ENCODE assay signal across 8 cellular contexts in the genomic region with DNA sequence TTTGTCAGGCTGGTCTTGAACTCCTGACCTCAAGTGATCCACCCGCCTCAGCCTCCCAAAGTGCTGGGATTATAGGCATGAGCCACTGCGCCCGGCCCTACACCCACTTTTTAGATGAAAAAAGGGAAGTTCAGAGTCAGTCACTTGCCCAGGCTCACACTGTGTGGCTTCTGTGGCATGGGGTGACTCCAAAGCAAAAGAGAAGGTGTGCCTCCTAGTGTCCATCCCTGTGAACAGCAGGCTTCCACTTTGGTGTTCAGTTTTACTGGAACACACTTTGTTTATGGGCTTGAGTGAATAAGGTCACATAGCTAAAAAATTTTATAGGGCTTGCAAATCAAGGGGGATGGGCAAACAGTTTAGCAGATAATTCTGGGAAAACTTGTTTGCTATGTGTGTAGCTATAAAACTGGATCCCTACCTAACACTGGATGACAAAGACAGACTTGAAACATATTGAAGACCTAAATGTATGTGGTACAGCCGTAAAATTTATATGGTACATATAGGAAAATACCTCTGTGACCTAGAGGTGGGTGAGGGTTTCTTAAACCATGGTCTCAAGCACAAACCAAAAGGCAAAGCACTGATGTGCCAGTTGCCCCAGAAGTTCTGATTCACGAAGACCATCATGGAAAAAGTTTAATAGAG. TPM values are rescaled to one million over a fixed set of nuclear protein-coding genes. Genes with fewer than 3 reads are reported as not detected.
DNase-seq lines count a peak whose midpoint lies in the region; ATAC-seq and TF ChIP-seq lines count a peak whose summit lies in the region.

No MANE protein-coding gene starts in this region.

- H2BK15ac ChIP-seq in neuronal stem cell (ENCODE audit: low read length), result no peak overlapping the region

- H3K27me3 ChIP-seq in right atrium auricular region (no peaks in the 10 kb centered on the region), neuronal stem cell (ENCODE audit: control insufficient read depth in 3 of 3, insufficient read depth in 3 of 3, low read depth in 1 of 3, low read length in 3 of 3) (no peaks in the 10 kb centered on the region)

- no peaks in the 10 kb centered on the region for H3K9me3 Mint-ChIP-seq in activated naive CD4-positive, alpha-beta T cell treated with anti-CD3 and anti-CD28 coated beads, Interleukin-2, amount 50 U/mL, for 72 hours

- H3K36me3 ChIP-seq in right atrium auricular region (peaks cover 20% of the 10 kb centered on the region), neuronal stem cell (replicated peaks in 1 of 2; ENCODE audit: control insufficient read depth in 2 of 2, insufficient read depth in 2 of 2, low read length in 2 of 2) (peaks cover 2 to 10% of the 10 kb centered on the region in 2 donors)

- peaks cover 0 to 12% of the 10 kb centered on the region in 2 donors for H3K9me3 ChIP-seq in right atrium auricular region
- peaks cover 4 to 12% of the 10 kb centered on the region in 2 donors for H3K9me3 ChIP-seq in neuronal stem cell (replicated peaks in 1 of 2; ENCODE audit: control insufficient read depth in 2 of 2, insufficient read depth in 1 of 2, low read depth in 1 of 2, low read length in 2 of 2)

- TF ChIP-seq CTCF in right atrium auricular region (IDR thresholded peaks at IDR 0.05), result peak; percentile 73 to 82

- no peak overlapping the region for H2AK5ac ChIP-seq in neuronal stem cell (ENCODE audit: low read depth, low read length)

- peak; percentile 66 for ATAC-seq in GM19438 (IDR thresholded peaks at IDR 0.05; ENCODE audit: low read depth, unreplicated experiment)
- ATAC-seq in activated naive CD4-positive, alpha-beta T cell treated with anti-CD3 and anti-CD28 coated beads, Interleukin-2, amount 50 U/mL, for 72 hours, result peak; percentile 74 to 88

- no peak overlapping the region for H3K4me3 ChIP-seq in Jurkat, Clone E6-1 (ENCODE audit: low read length)
- H3K4me3 ChIP-seq in right atrium auricular region (no peak overlapping the region), neuronal stem cell (ENCODE audit: low read length in 2 of 2) (no peak overlapping the region)

- H3K9ac ChIP-seq in neuronal stem cell (ENCODE audit: low read depth, low read length, poor library complexity), result no peak overlapping the region

- H3K4me2 ChIP-seq in neuronal stem cell (ENCODE audit: insufficient read depth, low read length, poor library complexity, severe bottlenecking), result no peak overlapping the region

- no peak overlapping the region for H3K23ac ChIP-seq in neuronal stem cell (ENCODE audit: low read depth, low read length, poor library complexity)

- no peak overlapping the region for H3K27ac ChIP-seq in right atrium auricular region
- no peak overlapping the region for H3K27ac ChIP-seq in neuronal stem cell (replicated peaks; ENCODE audit: low read length)

- no peak overlapping the region for H3K4ac ChIP-seq in neuronal stem cell (ENCODE audit: low read length)

- no peak overlapping the region for H2BK120ac ChIP-seq in neuronal stem cell (ENCODE audit: low read depth, low read length)

- H3K79me1 ChIP-seq in neuronal stem cell (ENCODE audit: low read depth, low read length), result no peaks in the 10 kb centered on the region

- no peak overlapping the region for H3K14ac ChIP-seq in neuronal stem cell (ENCODE audit: low read length)

- no peak overlapping the region for H2AFZ ChIP-seq in neuronal stem cell (ENCODE audit: low read length)

- no peak overlapping the region for H4K8ac ChIP-seq in neuronal stem cell (ENCODE audit: low read depth, low read length)

- no peak overlapping the region for H2BK5ac ChIP-seq in neuronal stem cell (ENCODE audit: low read length)

- H3K18ac ChIP-seq in neuronal stem cell (ENCODE audit: low read length), result no peak overlapping the region

- no CpG with 5 or more reads among the region's 5 CpGs for WGBS in neuronal stem cell (ENCODE audit: extremely low coverage in 2 of 2, insufficient read length in 2 of 2, insufficient replicate concordance in 1 of 2), 2 donors

- H3K4me1 ChIP-seq in right atrium auricular region, result peaks cover 0 to 6% of the 10 kb centered on the region in 2 donors
- no peaks in the 10 kb centered on the region for H3K4me1 ChIP-seq in neuronal stem cell (ENCODE audit: control insufficient read depth in 2 of 2, insufficient read depth in 1 of 2, low read depth in 1 of 2, low read length in 2 of 2)

- H3K36me3 Mint-ChIP-seq in activated naive CD4-positive, alpha-beta T cell treated with anti-CD3 and anti-CD28 coated beads, Interleukin-2, amount 50 U/mL, for 72 hours, result no peaks in the 10 kb centered on the region

- no peak overlapping the region for H2BK12ac ChIP-seq in neuronal stem cell (ENCODE audit: low read length)

- no peak overlapping the region for H4K91ac ChIP-seq in neuronal stem cell (ENCODE audit: low read depth, low read length, poor library complexity)

- DNase-seq in CMK (ENCODE audit: low read depth) (peak; percentile 17), SKM-1 treated with dmso at 0.1 percent for 144 hours (lab: John Stamatoyannopoulos, UW; ENCODE audit: unreplicated experiment) (peak; percentile 58), right atrium auricular region (ENCODE audit: low spot score) (no peak), neuronal stem cell (ENCODE audit: low spot score) (no peak)
- peak; percentile 62 for DNase-seq in Jurkat, Clone E6-1 (ENCODE audit: low read depth, low spot score)
- DNase-seq in activated naive CD4-positive, alpha-beta T cell treated with anti-CD3 and anti-CD28 coated beads, Interleukin-2, amount 50 U/mL, for 72 hours (ENCODE audit: low spot score in 2 of 2), result peak; percentile 67 to 71
- peak; percentile 51 for DNase-seq in stimulated activated CD4-positive, alpha-beta T cell treated with anti-CD3 and anti-CD28 coated beads, Interleukin-12 subunit alpha, Interleukin-12 subunit beta, amount 100 ng/mL, for 4 hours

- H3K27ac Mint-ChIP-seq in activated naive CD4-positive, alpha-beta T cell treated with anti-CD3 and anti-CD28 coated beads, Interleukin-2, amount 50 U/mL, for 72 hours, result peak overlapping the region; percentile 4 to 33

RNA-seq across cellular contexts. Expression of gene EID3, which starts 54.9 kb away (rescaled TPM):
- not detected for polyA plus RNA-seq in Jurkat, Clone E6-1 (2012; ENCODE audit: insufficient read depth, insufficient read length)
- total RNA-seq in activated naive CD4-positive, alpha-beta T cell treated with anti-CD3 and anti-CD28 coated beads, Interleukin-2, amount 50 U/mL, for 72 hours, result 1 to 10 TPM; 5.4 to 8.2 TPM
- 1 to 10 TPM; 2.9 to 3.3 TPM for total RNA-seq in right atrium auricular region
- polyA plus RNA-seq in neuronal stem cell (2013, experiment 1 of 2), result 1.1 TPM
- polyA plus RNA-seq in neuronal stem cell (2013, experiment 2 of 2), result 1.2 TPM

Comparison
In these comparisons a context has a peak if more than half of its experiments do, and no peak if none do; other contexts are left out.
1. DNase-seq: peak in CMK (single experiment), Jurkat, Clone E6-1 (single experiment), SKM-1 treated with dmso at 0.1 percent for 144 hours (single experiment), activated naive CD4-positive, alpha-beta T cell treated with anti-CD3 and anti-CD28 coated beads, Interleukin-2, amount 50 U/mL, for 72 hours (2 of 2) and stimulated activated CD4-positive, alpha-beta T cell treated with anti-CD3 and anti-CD28 coated beads, Interleukin-12 subunit alpha, Interleukin-12 subunit beta, amount 100 ng/mL, for 4 hours (single experiment); none in right atrium auricular region (single experiment) and neuronal stem cell (single experiment).